Comparison of ENCODE assay signal across 23 cellular contexts in genomic region chr4:128974203-128974602, GRCh38.
DNase-seq lines count a peak whose midpoint lies in the region; TF ChIP-seq lines count a peak whose summit lies in the region.
"Had no signal": no experiment of that assay in that cellular context is flagged by ENCODE, and none has a peak within 500 bp of the region (broad histone marks: within the 10 kb centered on the region; RNA-seq: fewer than 3 reads in every experiment).

No MANE protein-coding gene starts in this region.

- TF ChIP-seq CTCF in choroid plexus epithelial cell (conservative IDR thresholded peaks at IDR 0.05; ENCODE audit: low read depth, low read length), result no peak
- no peak for TF ChIP-seq CTCF in neural crest cell (conservative IDR thresholded peaks at IDR 0.05)

- H3K27ac Mint-ChIP-seq in neural crest cell (ENCODE audit: unreplicated experiment), result peak overlapping the region; percentile 70
- no peak overlapping the region for H3K27ac Mint-ChIP-seq in activated naive CD4-positive, alpha-beta T cell treated with anti-CD3 and anti-CD28 coated beads for 36 hours
- H3K27ac Mint-ChIP-seq: stimulated activated naive CD8-positive, alpha-beta T cell treated with anti-CD3 and anti-CD28 coated beads, Interleukin-15, amount 100 ng/mL, for 72 hours; type B pancreatic cell had no signal

- intact Hi-C loops in activated naive CD4-positive, alpha-beta T cell treated with anti-CD3 and anti-CD28 coated beads for 36 hours (cut with micrococcal nuclease), result no loop called here

- no peak overlapping the region for H3K4me3 Mint-ChIP-seq in neural crest cell
- no peak overlapping the region for H3K4me3 Mint-ChIP-seq in activated naive CD4-positive, alpha-beta T cell treated with anti-CD3 and anti-CD28 coated beads for 36 hours
- H3K4me3 Mint-ChIP-seq: stimulated activated naive CD8-positive, alpha-beta T cell treated with anti-CD3 and anti-CD28 coated beads, Interleukin-15, amount 100 ng/mL, for 72 hours; type B pancreatic cell had no signal

- CTCF ChIA-PET in activated naive CD4-positive, alpha-beta T cell treated with anti-CD3 and anti-CD28 coated beads for 36 hours (lab: Charles Lee), result no interaction called here

- in situ Hi-C loops in SK-MEL-5 (cut with HindIII; ENCODE audit: low pct_unique_long_range_greater_than_20kb, low sequenced_read_pairs), result no loop called here

- peaks cover 4% of the 10 kb centered on the region for H3K4me1 Mint-ChIP-seq in neural crest cell
- no peaks in the 10 kb centered on the region for H3K4me1 Mint-ChIP-seq in activated naive CD4-positive, alpha-beta T cell treated with anti-CD3 and anti-CD28 coated beads for 36 hours (ENCODE audit: low read depth)
- H3K4me1 Mint-ChIP-seq: stimulated activated naive CD8-positive, alpha-beta T cell treated with anti-CD3 and anti-CD28 coated beads, Interleukin-15, amount 100 ng/mL, for 72 hours had no signal

- no peak overlapping the region for H3K4me3 ChIP-seq in choroid plexus epithelial cell (ENCODE audit: low read depth, low read length)
- H3K4me3 ChIP-seq: BLaER1 treated with 17β-estradiol and CSF1 and Interleukin-3, amounts not matched to agents 10 nM and 100 nM; dorsolateral prefrontal cortex; hepatocyte; SJCRH30 had no signal

- H3K27me3 Mint-ChIP-seq in neural crest cell (ENCODE audit: low read depth), result no peaks in the 10 kb centered on the region
- no peaks in the 10 kb centered on the region for H3K27me3 Mint-ChIP-seq in activated naive CD4-positive, alpha-beta T cell treated with anti-CD3 and anti-CD28 coated beads for 36 hours (ENCODE audit: low read depth)
- H3K27me3 Mint-ChIP-seq: stimulated activated naive CD8-positive, alpha-beta T cell treated with anti-CD3 and anti-CD28 coated beads, Interleukin-15, amount 100 ng/mL, for 72 hours; type B pancreatic cell had no signal

- H3K36me3 Mint-ChIP-seq in neural crest cell (ENCODE audit: low read depth), result no peaks in the 10 kb centered on the region
- peaks cover 3% of the 10 kb centered on the region for H3K36me3 Mint-ChIP-seq in activated naive CD4-positive, alpha-beta T cell treated with anti-CD3 and anti-CD28 coated beads for 36 hours (ENCODE audit: low read depth)
- H3K36me3 Mint-ChIP-seq: type B pancreatic cell had no signal

- no peaks in the 10 kb centered on the region for H3K9me3 Mint-ChIP-seq in neural crest cell
- no peaks in the 10 kb centered on the region for H3K9me3 Mint-ChIP-seq in activated naive CD4-positive, alpha-beta T cell treated with anti-CD3 and anti-CD28 coated beads for 36 hours
- H3K9me3 Mint-ChIP-seq: stimulated activated naive CD8-positive, alpha-beta T cell treated with anti-CD3 and anti-CD28 coated beads, Interleukin-15, amount 100 ng/mL, for 72 hours; type B pancreatic cell had no signal

- DNase-seq in DMS 273 (lab: John Stamatoyannopoulos, UW; ENCODE audit: unreplicated experiment) (peak; percentile 0), DMS 273 treated with DMSO at 0.1 percent for 48 hours (lab: John Stamatoyannopoulos, UW) (no peak), SK-MEL-5 (ENCODE audit: low read depth, low spot score) (peak; percentile 50), choroid plexus epithelial cell (ENCODE audit: low read depth) (peak; percentile 71), neural crest cell (ENCODE audit: low read depth, low spot score) (no peak), NCI-H2227 treated with DMSO at 0.1 percent for 48 hours (lab: John Stamatoyannopoulos, UW) (no peak), kidney glomerular epithelial cell (lab: John Stamatoyannopoulos, UW) (no peak)
- DNase-seq in activated naive CD4-positive, alpha-beta T cell treated with anti-CD3 and anti-CD28 coated beads for 36 hours, result no peak
- DNase-seq: activated CD4-positive, alpha-beta T cell treated with anti-CD3 and anti-CD28 coated beads for 4 hours; activated gamma-delta T cell treated with Interleukin-2 at 50 U/mL for 16 hours; brain microvascular endothelial cell; H7; kidney; NCI-H146; NCI-H510A treated with DMSO at 0.1 percent for 48 hours; occipital lobe; stimulated activated naive CD8-positive, alpha-beta T cell treated with anti-CD3 and anti-CD28 coated beads, Interleukin-15, amount 100 ng/mL, for 72 hours; T-helper 9 cell had no signal

Comparison
In these comparisons a context has a peak if more than half of its experiments do, and no peak if none do; other contexts are left out.
1. DNase-seq: peak in DMS 273 (single experiment), SK-MEL-5 (single experiment) and choroid plexus epithelial cell (single experiment); none in DMS 273 treated with DMSO at 0.1 percent for 48 hours (single experiment), neural crest cell (single experiment), NCI-H2227 treated with DMSO at 0.1 percent for 48 hours (single experiment), kidney glomerular epithelial cell (single experiment) and activated naive CD4-positive, alpha-beta T cell treated with anti-CD3 and anti-CD28 coated beads for 36 hours (single experiment).